Comparison of ENCODE assay signal across 2 cellular contexts in the genomic region with DNA sequence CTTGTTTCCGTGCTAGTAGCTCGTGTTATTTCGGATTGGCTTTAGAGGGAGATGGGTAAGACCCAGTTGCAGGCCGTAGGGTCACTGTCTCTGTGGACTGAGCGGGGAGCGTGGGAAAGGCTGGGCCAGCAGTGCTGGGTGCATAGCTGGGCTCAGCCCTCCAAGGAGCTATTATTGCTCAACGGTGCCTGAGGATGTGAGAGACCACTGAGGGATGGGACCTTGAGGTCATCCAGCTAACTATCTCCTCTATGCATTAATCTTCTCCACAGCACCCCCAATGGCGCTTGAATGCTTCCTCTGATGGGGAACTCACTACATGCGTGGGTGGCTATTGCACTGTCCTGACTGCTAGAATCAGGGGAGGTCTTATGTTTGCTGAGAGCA.
TF ChIP-seq lines count a peak whose summit lies in the region.

No MANE protein-coding gene starts in this region.

TF ChIP-seq in liver, 16 proteins besides CTCF, POLR2A, EP300 and RAD21:
- peak in 1 of 2 donors; percentile 33 for TF ChIP-seq RXRA (IDR thresholded peaks at IDR 0.05)
- TF ChIP-seq NR2F2 (IDR thresholded peaks at IDR 0.05): peak; percentile 43
- no peak for TF ChIP-seq YY1 (IDR thresholded peaks at IDR 0.05)
- TF ChIP-seq JUND (IDR thresholded peaks at IDR 0.05): no peak

TF ChIP-seq in HepG2, 621 proteins besides CTCF, POLR2A, EP300 and RAD21:
- TF ChIP-seq, protein P1, sequence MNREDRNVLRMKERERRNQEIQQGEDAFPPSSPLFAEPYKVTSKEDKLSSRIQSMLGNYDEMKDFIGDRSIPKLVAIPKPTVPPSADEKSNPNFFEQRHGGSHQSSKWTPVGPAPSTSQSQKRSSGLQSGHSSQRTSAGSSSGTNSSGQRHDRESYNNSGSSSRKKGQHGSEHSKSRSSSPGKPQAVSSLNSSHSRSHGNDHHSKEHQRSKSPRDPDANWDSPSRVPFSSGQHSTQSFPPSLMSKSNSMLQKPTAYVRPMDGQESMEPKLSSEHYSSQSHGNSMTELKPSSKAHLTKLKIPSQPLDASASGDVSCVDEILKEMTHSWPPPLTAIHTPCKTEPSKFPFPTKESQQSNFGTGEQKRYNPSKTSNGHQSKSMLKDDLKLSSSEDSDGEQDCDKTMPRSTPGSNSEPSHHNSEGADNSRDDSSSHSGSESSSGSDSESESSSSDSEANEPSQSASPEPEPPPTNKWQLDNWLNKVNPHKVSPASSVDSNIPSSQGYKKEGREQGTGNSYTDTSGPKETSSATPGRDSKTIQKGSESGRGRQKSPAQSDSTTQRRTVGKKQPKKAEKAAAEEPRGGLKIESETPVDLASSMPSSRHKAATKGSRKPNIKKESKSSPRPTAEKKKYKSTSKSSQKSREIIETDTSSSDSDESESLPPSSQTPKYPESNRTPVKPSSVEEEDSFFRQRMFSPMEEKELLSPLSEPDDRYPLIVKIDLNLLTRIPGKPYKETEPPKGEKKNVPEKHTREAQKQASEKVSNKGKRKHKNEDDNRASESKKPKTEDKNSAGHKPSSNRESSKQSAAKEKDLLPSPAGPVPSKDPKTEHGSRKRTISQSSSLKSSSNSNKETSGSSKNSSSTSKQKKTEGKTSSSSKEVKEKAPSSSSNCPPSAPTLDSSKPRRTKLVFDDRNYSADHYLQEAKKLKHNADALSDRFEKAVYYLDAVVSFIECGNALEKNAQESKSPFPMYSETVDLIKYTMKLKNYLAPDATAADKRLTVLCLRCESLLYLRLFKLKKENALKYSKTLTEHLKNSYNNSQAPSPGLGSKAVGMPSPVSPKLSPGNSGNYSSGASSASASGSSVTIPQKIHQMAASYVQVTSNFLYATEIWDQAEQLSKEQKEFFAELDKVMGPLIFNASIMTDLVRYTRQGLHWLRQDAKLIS (CRISPR knock-in tag; IDR thresholded peaks at IDR 0.05): no peak
- TF ChIP-seq KMT2B (CRISPR knock-in tag; IDR thresholded peaks at IDR 0.05): no peak
- TF ChIP-seq ZSCAN30 (CRISPR knock-in tag; IDR thresholded peaks at IDR 0.05): no peak
TF ChIP-seq in HepG2: peak in this region for 0.
